Comparison of ENCODE assay signal across 25 cellular contexts in the genomic region with DNA sequence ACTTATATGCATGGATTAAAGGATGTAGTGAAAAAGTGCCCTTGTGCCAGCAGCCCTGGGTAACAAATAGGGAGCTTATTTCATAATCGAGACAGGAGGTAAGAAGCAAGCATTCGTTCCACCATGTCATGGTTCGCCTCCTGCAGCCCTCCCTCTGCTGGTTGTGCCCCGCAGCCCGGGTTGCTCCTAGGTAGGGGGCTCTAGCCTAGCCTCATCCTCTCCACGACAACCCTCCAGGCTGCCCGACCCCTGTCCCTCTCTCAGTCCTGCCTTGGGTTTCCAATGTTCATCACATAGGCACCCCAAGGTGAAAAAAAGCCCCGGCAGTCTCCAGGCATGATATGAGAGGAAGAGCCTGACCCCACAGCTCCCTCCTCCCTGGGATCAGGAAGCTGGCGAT.
"Had no signal": no experiment of that assay in that cellular context is flagged by ENCODE, and none has a peak within 500 bp of the region (broad histone marks: within the 10 kb centered on the region; RNA-seq: fewer than 3 reads in every experiment).

No MANE protein-coding gene starts in this region.

- DNase-seq: dermis blood vessel endothelial cell; dorsolateral prefrontal cortex; effector CD4-positive, alpha-beta T cell; effector memory CD4-positive, alpha-beta T cell; erythroblast; foreskin keratinocyte; gastrocnemius medialis; glutamatergic neuron; head of caudate nucleus; heart right ventricle; hippocampal formation; left cardiac atrium; left lung; left ventricle myocardium superior; lower lobe of right lung; mesenchymal stem cell; mucosa of descending colon; naive B cell had no signal

- H3K4me3 ChIP-seq: coronary artery, dorsolateral prefrontal cortex, gastrocnemius medialis, heart right ventricle, left lung, lower lobe of right lung, mucosa of descending colon had no signal

- H3K27ac Mint-ChIP-seq: mesothelial cell of epicardium had no signal

- H3K27ac ChIP-seq: coronary artery, dorsolateral prefrontal cortex, epithelial cell of prostate, foreskin keratinocyte, gastrocnemius medialis, heart right ventricle, left lung, lower lobe of right lung had no signal

- H3K36me3 Mint-ChIP-seq: mesothelial cell of epicardium, naive B cell had no signal

- H3K4me1 Mint-ChIP-seq: mesothelial cell of epicardium had no signal

- H3K36me3 ChIP-seq: gastrocnemius medialis, heart right ventricle, left lung, lower lobe of right lung had no signal

- H3K4me1 ChIP-seq: foreskin keratinocyte, gastrocnemius medialis, left lung, lower lobe of right lung had no signal

- FAIRE-seq: colon, endometrium, islet of Langerhans, keratinocyte had no signal

- H3K27me3 ChIP-seq: foreskin keratinocyte, gastrocnemius medialis had no signal

- H3K4me3 Mint-ChIP-seq: mesothelial cell of epicardium, naive B cell had no signal

- H3K9me3 ChIP-seq: gastrocnemius medialis, lower lobe of right lung, mucosa of descending colon had no signal
